In the genomic region with DNA sequence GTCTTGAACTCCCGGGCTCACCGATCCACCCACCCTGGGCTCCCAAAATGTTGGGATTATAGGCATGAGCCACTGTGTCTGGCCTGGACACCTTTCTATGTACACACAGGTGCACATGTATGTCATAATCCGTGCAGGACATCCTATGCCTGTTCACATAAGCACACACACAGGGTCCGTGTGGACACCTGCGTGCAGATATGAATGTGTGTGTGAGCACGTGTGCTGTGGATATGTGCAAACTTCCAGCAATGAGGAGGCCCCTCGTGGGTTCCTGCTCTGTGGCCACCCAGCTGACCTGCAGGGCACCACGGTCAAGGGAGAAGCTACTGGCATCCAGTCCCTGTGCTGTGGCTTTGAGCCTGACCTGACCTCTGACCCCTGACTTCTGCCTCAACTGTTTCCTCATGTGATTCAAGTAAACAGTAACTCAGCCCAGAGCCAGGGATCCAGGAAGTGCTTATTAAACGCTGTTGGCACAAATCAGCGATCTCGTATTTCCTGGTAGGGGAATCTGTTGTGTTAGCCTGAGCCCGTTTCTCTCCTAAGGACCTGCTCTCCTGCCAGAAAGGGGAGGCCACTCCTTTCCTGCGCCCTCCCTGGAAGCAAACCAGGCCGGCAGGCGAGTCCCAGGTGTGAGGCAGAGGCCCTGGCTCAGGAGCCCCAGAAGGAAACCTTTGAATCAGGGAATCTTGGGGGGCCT, we compare ENCODE assay signal across 11 cellular contexts.
A peak's percentile ranks its signal among the peaks of the same experiment; 100 is the strongest.
DNase-seq lines count a peak whose midpoint lies in the region; ATAC-seq and TF ChIP-seq lines count a peak whose summit lies in the region.
"Had no signal": no experiment of that assay in that cellular context is flagged by ENCODE, and none has a peak within 500 bp of the region (broad histone marks: within the 10 kb centered on the region; RNA-seq: fewer than 3 reads in every experiment).

No MANE protein-coding gene starts in this region.

- CTCF ChIA-PET in RWPE1 (lab: Yijun Ruan, JAX), result interaction anchor here (0.6 kb wide), 1 partner anchor 68 kb away, joined by 3 read pairs; no protein-coding TSS in a partner anchor

- no peak for TF ChIP-seq CTCF in RWPE1 (conservative IDR thresholded peaks at IDR 0.05; ENCODE audit: low read depth)

- no peak overlapping the region for H3K4me3 ChIP-seq in skeletal muscle cell (ENCODE audit: low read depth, low read length)

- no peak for ATAC-seq in GM21447 (IDR thresholded peaks at IDR 0.05; ENCODE audit: unreplicated experiment)
- no peak for ATAC-seq in HG02763 (IDR thresholded peaks at IDR 0.05; ENCODE audit: unreplicated experiment)
- ATAC-seq: activated T-helper 17 cell treated with anti-CD3 and anti-CD28 coated beads, Interleukin-2, amount 50 U/mL, for 72 hours had no signal

- POLR2A ChIA-PET in RWPE1 (lab: Yijun Ruan, JAX; ENCODE audit: low non-redundant PET), result no interaction called here

- DNase-seq in EL (peak; percentile 64), RWPE1 (ENCODE audit: low spot score) (no peak), fibroblast of the conjunctiva (ENCODE audit: low read depth) (peak; percentile 65), skeletal muscle cell (ENCODE audit: low read depth) (peak; percentile 64)
- no peak for DNase-seq in stimulated activated CD4-positive, alpha-beta T cell treated with anti-CD3 and anti-CD28 coated beads, Interleukin-4, amount 100 ng/mL, for 24 hours
- DNase-seq in activated naive CD4-positive, alpha-beta T cell (lab: John Stamatoyannopoulos, UW), result no peak
- DNase-seq: NCI-H187 had no signal

- H3K27ac ChIP-seq in RWPE1, result peak overlapping the region; percentile 79
- H3K27ac ChIP-seq: neutrophil had no signal

Comparison
In these comparisons a context has a peak if more than half of its experiments do, and no peak if none do; other contexts are left out.
1. DNase-seq: peak in EL (single experiment), fibroblast of the conjunctiva (single experiment) and skeletal muscle cell (single experiment); none in RWPE1 (single experiment), stimulated activated CD4-positive, alpha-beta T cell treated with anti-CD3 and anti-CD28 coated beads, Interleukin-4, amount 100 ng/mL, for 24 hours (single experiment) and activated naive CD4-positive, alpha-beta T cell (0 of 4).